ENCODE assay signal across 16 cellular contexts in the genomic region with DNA sequence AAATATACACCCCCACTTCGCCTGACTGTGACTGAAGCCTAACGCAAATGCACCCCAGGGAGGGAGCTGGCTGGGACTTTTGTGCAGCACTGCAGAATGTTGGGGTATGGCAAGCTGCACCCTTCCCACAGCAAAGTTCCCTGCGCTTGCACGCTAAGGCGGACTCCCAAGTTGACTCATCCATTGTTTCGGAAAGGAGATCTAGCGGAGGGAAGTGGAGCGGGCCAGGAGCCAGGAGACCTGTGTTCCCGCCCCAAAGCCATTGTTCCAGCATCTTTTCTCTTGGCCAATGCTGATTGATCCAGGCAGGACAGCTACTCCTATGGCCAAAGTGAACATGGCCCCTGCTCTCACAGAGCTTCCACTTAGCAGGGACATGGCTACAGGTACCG.
A peak's percentile ranks its signal among the peaks of the same experiment; 100 is the strongest.
DNase-seq lines count a peak whose midpoint lies in the region; ATAC-seq, FAIRE-seq and TF ChIP-seq lines count a peak whose summit lies in the region.
"Had no signal": no experiment of that assay in that cellular context is flagged by ENCODE, and none has a peak within 500 bp of the region (broad histone marks: within the 10 kb centered on the region; RNA-seq: fewer than 3 reads in every experiment).

No MANE protein-coding gene starts in this region.

- DNase-seq in RPMI7951 (ENCODE audit: low read depth) = peak; percentile 93
- peak; percentile 98 for DNase-seq in endothelial cell of umbilical vein (ENCODE audit: low read depth, low spot score)
- DNase-seq in islet precursor cell = peak; percentile 35
- no peak for DNase-seq in NCI-H2196 treated with DMSO at 0.1 percent for 48 hours (lab: John Stamatoyannopoulos, UW; ENCODE audit: unreplicated experiment)
- no peak for DNase-seq in AG08396 (ENCODE audit: low spot score)
- DNase-seq: activated CD8-positive, alpha-beta T cell treated with anti-CD3 and anti-CD28 coated beads, Interleukin-2, amount 10 ng/mL, durations not matched to agents 7 days and 5 days; activated naive CD4-positive, alpha-beta T cell treated with Interleukin-2 at 50 U/mL for 16 hours; cortex of kidney; GDM1; MV-4-11; T-helper 9 cell had no signal

- no peaks in the 10 kb centered on the region for H4K20me1 ChIP-seq in endothelial cell of umbilical vein (replicated peaks; ENCODE audit: control insufficient read depth, extremely low read depth, insufficient read depth, low read length)

- ATAC-seq in GM19397 (IDR thresholded peaks at IDR 0.05; ENCODE audit: unreplicated experiment) = no peak
- no peak for ATAC-seq in HG03439 (IDR thresholded peaks at IDR 0.05; ENCODE audit: unreplicated experiment)
- ATAC-seq: activated CD8-positive, alpha-beta T cell treated with anti-CD3 and anti-CD28 coated beads, Interleukin-2, amount 10 ng/mL, durations not matched to agents 7 days and 5 days; HCT116 had no signal

- H3K4me3 ChIP-seq in endothelial cell of umbilical vein (replicated peaks in 1 of 3; ENCODE audit: insufficient read depth in 1 of 3, low read depth in 1 of 3, low read length in 3 of 3) (no peak overlapping the region), subcutaneous abdominal adipose tissue (ENCODE audit: low read depth in 1 of 5, low read length in 5 of 5) (no peak overlapping the region)

- H3K4me1 ChIP-seq in endothelial cell of umbilical vein (ENCODE audit: control insufficient read depth, extremely low read depth, insufficient read depth, low read length) (peaks cover 19% of the 10 kb centered on the region), subcutaneous abdominal adipose tissue (ENCODE audit: control insufficient read depth in 5 of 5, insufficient read depth in 5 of 5, low read length in 5 of 5) (peaks cover 5 to 53% (median 44%) of the 10 kb centered on the region in 5 donors)

- no peaks in the 10 kb centered on the region for H3K36me3 ChIP-seq in endothelial cell of umbilical vein (ENCODE audit: control insufficient read depth in 2 of 2, extremely low read depth in 1 of 2, insufficient read depth in 2 of 2, low read length in 2 of 2)
- H3K36me3 ChIP-seq in subcutaneous abdominal adipose tissue (ENCODE audit: control insufficient read depth in 5 of 5, insufficient read depth in 5 of 5, low read length in 5 of 5) = no peaks in the 10 kb centered on the region

- BruUV-seq in endothelial cell of umbilical vein (replicated peaks; lab: Mats Ljungman, UMichigan) = no TSS peak

- peak overlapping the region; percentile 19 for H3K9ac ChIP-seq in endothelial cell of umbilical vein (replicated peaks; ENCODE audit: extremely low read depth, insufficient read depth, low read length)
- H3K9ac ChIP-seq in subcutaneous abdominal adipose tissue (ENCODE audit: low read length in 5 of 5) = no peak overlapping the region

- H3K9me1 ChIP-seq in endothelial cell of umbilical vein (replicated peaks; ENCODE audit: control insufficient read depth, extremely low read depth, insufficient read depth, low read length) = no peaks in the 10 kb centered on the region

- intact Hi-C loops in endothelial cell of umbilical vein (cut with micrococcal nuclease) = loop anchor here (1.0 to 5.0 kb wide), 10 partner anchors 8 to 146 kb away; no protein-coding TSS in a partner anchor

- H2AFZ ChIP-seq in endothelial cell of umbilical vein (ENCODE audit: low read depth, low read length) = peak overlapping the region; percentile 53

- TF ChIP-seq CTCF in endothelial cell of umbilical vein (IDR thresholded peaks at IDR 0.05; ENCODE audit: extremely low read depth in 1 of 2, insufficient read depth in 1 of 2, low read depth in 1 of 2, low read length in 2 of 2) = no peak

- dilution Hi-C loops in endothelial cell of umbilical vein (cut with MboI; ENCODE audit: extremely low pct_ligation_motif_present, low sequenced_read_pairs) = no loop called here

- POLR2A ChIA-PET in endothelial cell of umbilical vein (lab: Charles Lee) = interaction anchor here (1.2 kb wide), 1 partner anchor 21 kb away, joined by 3 read pairs; no protein-coding TSS in a partner anchor

- H3K4me2 ChIP-seq in endothelial cell of umbilical vein (ENCODE audit: insufficient read depth, low read length) = peak overlapping the region; percentile 27

- H3K9me3 ChIP-seq in endothelial cell of umbilical vein (replicated peaks; ENCODE audit: control insufficient read depth, insufficient read depth, low read length) (no peaks in the 10 kb centered on the region), subcutaneous abdominal adipose tissue (ENCODE audit: control insufficient read depth in 5 of 5, low read length in 5 of 5) (no peaks in the 10 kb centered on the region)

- FAIRE-seq in endothelial cell of umbilical vein (lab: Jason Lieb, UNC) = peak; percentile 100

- no peak for TF ChIP-seq POLR2A in endothelial cell of umbilical vein (IDR thresholded peaks at IDR 0.05; ENCODE audit: low read depth, low read length)

- CTCF ChIA-PET in endothelial cell of umbilical vein (lab: Charles Lee) = interaction anchor here (0.7 to 2.6 kb wide), 10 partner anchors 12 to 96 kb away, joined by 3 to 7 read pairs (median 4); no protein-coding TSS in a partner anchor

- H3K27ac ChIP-seq in endothelial cell of umbilical vein (ENCODE audit: insufficient read depth, low read depth, low read length) = peak overlapping the region; percentile 97
- H3K27ac ChIP-seq in subcutaneous abdominal adipose tissue (ENCODE audit: low read depth, low read length) = peak overlapping the region; percentile 43
- H3K27ac ChIP-seq: C4-2B had no signal

- H3K27me3 ChIP-seq in endothelial cell of umbilical vein (ENCODE audit: control insufficient read depth in 2 of 2, insufficient read depth in 2 of 2, low read length in 2 of 2) (no peaks in the 10 kb centered on the region), subcutaneous abdominal adipose tissue (ENCODE audit: control insufficient read depth in 5 of 5, insufficient read depth in 4 of 5, low read length in 5 of 5) (no peaks in the 10 kb centered on the region)

- H3K79me2 ChIP-seq in endothelial cell of umbilical vein (ENCODE audit: control insufficient read depth, insufficient read depth, low read length) = no peaks in the 10 kb centered on the region

TF ChIP-seq in endothelial cell of umbilical vein, 7 proteins besides CTCF, POLR2A, EP300 and RAD21:
- TF ChIP-seq, protein P1, sequence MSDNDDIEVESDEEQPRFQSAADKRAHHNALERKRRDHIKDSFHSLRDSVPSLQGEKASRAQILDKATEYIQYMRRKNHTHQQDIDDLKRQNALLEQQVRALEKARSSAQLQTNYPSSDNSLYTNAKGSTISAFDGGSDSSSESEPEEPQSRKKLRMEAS (IDR thresholded peaks at IDR 0.05; ENCODE audit: insufficient read depth, insufficient read length) = no peak
- peak; percentile 62 for TF ChIP-seq GATA2 (IDR thresholded peaks at IDR 0.05; ENCODE audit: insufficient read depth, insufficient read length, low read depth, low read length)
- no peak for TF ChIP-seq MYC (IDR thresholded peaks at IDR 0.05; ENCODE audit: low read depth, low read length)
- TF ChIP-seq JUN (IDR thresholded peaks at IDR 0.05; ENCODE audit: borderline replicate concordance, insufficient read depth, insufficient read length, low read depth) = peak; percentile 83
- peak; percentile 76 for TF ChIP-seq POLR2AphosphoS5 (IDR thresholded peaks at IDR 0.05; ENCODE audit: insufficient read depth, low read depth, low read length)
- TF ChIP-seq EZH2 (IDR thresholded peaks at IDR 0.05; ENCODE audit: borderline replicate concordance, low read depth, low read length, severe bottlenecking) = no peak
- TF ChIP-seq FOS (IDR thresholded peaks at IDR 0.05; ENCODE audit: borderline replicate concordance, insufficient read depth, low read length) = peak; percentile 93
TF ChIP-seq in endothelial cell of umbilical vein: peak in this region for 4.

Comparison
In these comparisons a context has a peak if more than half of its experiments do, and no peak if none do; other contexts are left out.
1. DNase-seq: peak in RPMI7951 (single experiment), endothelial cell of umbilical vein (single experiment) and islet precursor cell (single experiment); none in NCI-H2196 treated with DMSO at 0.1 percent for 48 hours (single experiment) and AG08396 (single experiment).